8 cellular contexts compared by ENCODE assay signal in genomic region chr1:119613769-119614358, GRCh38. TPM values are rescaled to one million over a fixed set of nuclear protein-coding genes. Genes with fewer than 3 reads are reported as not detected.
DNase-seq lines count a peak whose midpoint lies in the region; ATAC-seq and TF ChIP-seq lines count a peak whose summit lies in the region.

No MANE protein-coding gene starts in this region.

- no peak overlapping the region for H3K9ac ChIP-seq in MM.1S (ENCODE audit: low read length)

- intact Hi-C loops in Right ventricle myocardium superior (cut with DNase I) = loop anchor here (1.0 kb wide), 1 partner anchor 49 kb away; no protein-coding TSS in a partner anchor

- no peak overlapping the region for H2AFZ ChIP-seq in MM.1S (ENCODE audit: low read length)

- H3K4me3 Mint-ChIP-seq in progenitor cell of endocrine pancreas (ENCODE audit: low read depth) (no peak overlapping the region), immature natural killer cell (no peak overlapping the region)

- DNase-seq in GM12865 (ENCODE audit: low read depth) (peak; percentile 91), HCEC 1CT (peak; percentile 77), MM.1S (peak; percentile 61), SJCRH30 (peak; percentile 83 to 96), Right ventricle myocardium superior (peak; percentile 87), progenitor cell of endocrine pancreas (ENCODE audit: low spot score, unreplicated experiment) (peak; percentile 81), immature natural killer cell (no peak)
- peak; percentile 66 for DNase-seq in activated naive CD4-positive, alpha-beta T cell treated with anti-CD3 and anti-CD28 coated beads, Interleukin-2, amount 50 U/mL, for 16 hours

- H4K20me1 ChIP-seq in MM.1S (ENCODE audit: insufficient read depth, low read length) = no peaks in the 10 kb centered on the region

- H3K36me3 ChIP-seq in MM.1S (replicated peaks; ENCODE audit: insufficient read depth, low read length) = no peaks in the 10 kb centered on the region
- H3K36me3 ChIP-seq in SJCRH30 = no peaks in the 10 kb centered on the region

- peak; percentile 95 for ATAC-seq in Right ventricle myocardium superior (ENCODE audit: poor library complexity)

- no peak overlapping the region for H3K27ac ChIP-seq in MM.1S (ENCODE audit: low read length)
- no peak overlapping the region for H3K27ac ChIP-seq in SJCRH30

- TF ChIP-seq CTCF in GM12865 (IDR thresholded peaks at IDR 0.05; ENCODE audit: insufficient read depth, low read depth, low read length, missing control alignments) (peak; percentile 79), MM.1S (IDR thresholded peaks at IDR 0.05; ENCODE audit: low read length) (peak; percentile 52), progenitor cell of endocrine pancreas (IDR thresholded peaks at IDR 0.05; ENCODE audit: unreplicated experiment) (peak; percentile 89)

- H3K36me3 Mint-ChIP-seq in progenitor cell of endocrine pancreas (ENCODE audit: insufficient read depth) (no peaks in the 10 kb centered on the region), immature natural killer cell (no peaks in the 10 kb centered on the region)

- H3K27me3 ChIP-seq in MM.1S (replicated peaks; ENCODE audit: insufficient read depth, low read length) = no peaks in the 10 kb centered on the region
- no peaks in the 10 kb centered on the region; the same call in 1 of the 2 replicates for H3K27me3 ChIP-seq in SJCRH30

- H3K4me1 ChIP-seq in MM.1S (ENCODE audit: low read length) = no peaks in the 10 kb centered on the region
- H3K4me1 ChIP-seq in SJCRH30 = peaks cover 11% of the 10 kb centered on the region

- H3K4me3 ChIP-seq in GM12865 (ENCODE audit: low read depth, low read length) (no peak overlapping the region), MM.1S (ENCODE audit: low read length) (no peak overlapping the region), SJCRH30 (no peak overlapping the region)

- H3K4me2 ChIP-seq in MM.1S (ENCODE audit: low read depth, low read length) = no peak overlapping the region

- H3K27ac Mint-ChIP-seq in progenitor cell of endocrine pancreas = no peak overlapping the region
- no peak overlapping the region for H3K27ac Mint-ChIP-seq in immature natural killer cell

- no peaks in the 10 kb centered on the region for H3F3A ChIP-seq in MM.1S (ENCODE audit: insufficient read depth, low read length)

- H3K4me1 Mint-ChIP-seq in progenitor cell of endocrine pancreas (ENCODE audit: low read depth) (peaks cover 4% of the 10 kb centered on the region), immature natural killer cell (no peaks in the 10 kb centered on the region)

- no peaks in the 10 kb centered on the region for H3K79me2 ChIP-seq in MM.1S (ENCODE audit: low read length)

- H3K27me3 Mint-ChIP-seq in progenitor cell of endocrine pancreas = peaks cover 4% of the 10 kb centered on the region
- H3K27me3 Mint-ChIP-seq in immature natural killer cell (ENCODE audit: low read depth in 3 of 3) = peaks cover 0 to 5% (median 4%) of the 10 kb centered on the region in 3 donors

- H3K9me3 ChIP-seq in MM.1S (replicated peaks; ENCODE audit: insufficient read depth, low read length) (no peaks in the 10 kb centered on the region), SJCRH30 (replicated peaks) (no peaks in the 10 kb centered on the region)

- H3K9me3 Mint-ChIP-seq in progenitor cell of endocrine pancreas (ENCODE audit: low read depth) (no peaks in the 10 kb centered on the region), immature natural killer cell (peaks cover 0 to 3% (median 0%) of the 10 kb centered on the region in 6 donors)

- no peaks in the 10 kb centered on the region for H3K9me2 ChIP-seq in MM.1S (replicated peaks; ENCODE audit: insufficient read depth, low read length)

RNA-seq across cellular contexts. Expression of gene ZNF697, which starts 34.2 kb away (rescaled TPM):
- total RNA-seq in SJCRH30 (2014; rRNA removed; shearing (Covaris generic)) = 6.2 and 7.6 TPM in 2 replicates
- total RNA-seq in Right ventricle myocardium superior (9.2 TPM), progenitor cell of endocrine pancreas (21.3 and 22.3 TPM in 2 replicates)
- polyA plus RNA-seq in immature natural killer cell = not detected

Comparison
In these comparisons a context has a peak if more than half of its experiments do, and no peak if none do; other contexts are left out.
1. DNase-seq: peak in GM12865 (single experiment), HCEC 1CT (single experiment), MM.1S (single experiment), SJCRH30 (2 of 2), activated naive CD4-positive, alpha-beta T cell treated with anti-CD3 and anti-CD28 coated beads, Interleukin-2, amount 50 U/mL, for 16 hours (single experiment), Right ventricle myocardium superior (single experiment) and progenitor cell of endocrine pancreas (single experiment); none in immature natural killer cell (0 of 3).
2. Peak in every context shown above with its lines, with median percentiles within 50 percentile points of each other: CTCF ChIP-seq.